Comparison of ENCODE assay signal across 9 cellular contexts in genomic region chr20:38435555-38435939, GRCh38. TPM values are rescaled to one million over a fixed set of nuclear protein-coding genes. Genes with fewer than 3 reads are reported as not detected.
DNase-seq lines count a peak whose midpoint lies in the region; ATAC-seq, FAIRE-seq and TF ChIP-seq lines count a peak whose summit lies in the region.
"Had no signal": no experiment of that assay in that cellular context is flagged by ENCODE, and none has a peak within 500 bp of the region (broad histone marks: within the 10 kb centered on the region; RNA-seq: fewer than 3 reads in every experiment).

No MANE protein-coding gene starts in this region.

- H3K79me2 ChIP-seq in Loucy (ENCODE audit: insufficient read depth, low read length) (peaks cover 46% of the 10 kb centered on the region), GM12878 (ENCODE audit: control insufficient read depth, insufficient read depth, low read length) (peaks cover 47% of the 10 kb centered on the region)

- peak overlapping the region; percentile 72 for H2AFZ ChIP-seq in Loucy (ENCODE audit: low read length)
- H2AFZ ChIP-seq in GM12878 (ENCODE audit: control insufficient read depth, low read depth, low read length), result peak overlapping the region; percentile 33

- H3K27me3 Mint-ChIP-seq in Calu3 (ENCODE audit: unreplicated experiment) (peaks cover 20% of the 10 kb centered on the region), neural crest cell (ENCODE audit: low read depth) (no peaks in the 10 kb centered on the region)

- SMC1A ChIA-PET in GM12878 (lab: Charles Lee; ENCODE audit: uncharacterized antibody, unreplicated experiment), result interaction anchor here (1.9 to 3.1 kb wide), 3 partner anchors 10 to 37 kb away, joined by 9 to 27 read pairs (median 11); partner anchors contain the start of gene RALGAPB

- no TSS peak for BruUV-seq in Calu3 (replicated peaks; lab: Mats Ljungman, UMichigan)
- no TSS peak for BruUV-seq in GM12878 (replicated peaks; lab: Mats Ljungman, UMichigan)

- no peak for TF ChIP-seq POLR2A in GM12878 (IDR thresholded peaks at IDR 0.05; ENCODE audit: low read depth, low read length)

- intact Hi-C loops in Calu3 (cut with micrococcal nuclease; ENCODE audit: unreplicated experiment), result loop anchor here (1.0 kb wide), 1 partner anchor 11 kb away; no protein-coding TSS in a partner anchor
- intact Hi-C loops in GM12878 (cut with micrococcal nuclease; ENCODE audit: unreplicated experiment), result loop anchor here (1.0 kb wide), 1 partner anchor 11 kb away; no protein-coding TSS in a partner anchor

- H4K20me1 ChIP-seq in Loucy (ENCODE audit: insufficient read depth, low read length, poor library complexity, severe bottlenecking), result peaks cover 42% of the 10 kb centered on the region
- peaks cover 22% of the 10 kb centered on the region for H4K20me1 ChIP-seq in GM12878 (ENCODE audit: control insufficient read depth, insufficient read depth)

- H3K4me2 ChIP-seq in Loucy (ENCODE audit: low read depth, low read length, poor library complexity, severe bottlenecking), result no peak overlapping the region
- H3K4me2 ChIP-seq in GM12878 (ENCODE audit: control insufficient read depth, insufficient read depth), result no peak overlapping the region

- in situ Hi-C loops in GM12878 (cut with MboI), result no loop called here

- peak overlapping the region; percentile 88 for H3K4me3 Mint-ChIP-seq in Calu3 (ENCODE audit: low read depth, unreplicated experiment)
- H3K4me3 Mint-ChIP-seq in neural crest cell, result peak overlapping the region; percentile 96

- peaks cover 49% of the 10 kb centered on the region for H3K36me3 Mint-ChIP-seq in Calu3 (ENCODE audit: insufficient read depth, unreplicated experiment)
- H3K36me3 Mint-ChIP-seq in neural crest cell (ENCODE audit: low read depth), result peaks cover 27% of the 10 kb centered on the region

- H3K9ac ChIP-seq in Loucy (ENCODE audit: low read depth, low read length, poor library complexity, severe bottlenecking) (no peak overlapping the region), GM12878 (ENCODE audit: control insufficient read depth, insufficient read depth, low read length) (no peak overlapping the region)

- no peak for FAIRE-seq in GM12878 (lab: Jason Lieb, UNC)

- 47% methylated on average over 6 of the region's 6 CpGs for WGBS in GM12878 (ENCODE audit: insufficient coverage, insufficient replicate concordance, low lambda C conversion rate, missing lambda C conversion rate)

- POLR2A ChIA-PET in GM12878 (lab: Charles Lee), result interaction anchor here (1.0 to 3.1 kb wide), 3 partner anchors 10 to 38 kb away, joined by 3 to 45 read pairs (median 5); partner anchors contain the start of gene RALGAPB

- TF ChIP-seq RAD21 in GM12878 (IDR thresholded peaks at IDR 0.05; ENCODE audit: insufficient read depth, low read depth, low read length), result no peak

- no peak overlapping the region for H3K27ac ChIP-seq in GM12878 (ENCODE audit: control insufficient read depth, insufficient read depth)

- H3K4me1 ChIP-seq in Loucy (ENCODE audit: insufficient read depth, low read length, poor library complexity, severe bottlenecking) (peaks cover 30% of the 10 kb centered on the region), GM12878 (ENCODE audit: control insufficient read depth, insufficient read depth, low read length) (peaks cover 7% of the 10 kb centered on the region)

- TF ChIP-seq CTCF in Calu3 (IDR thresholded peaks at IDR 0.05; ENCODE audit: unreplicated experiment) (no peak), Loucy (conservative IDR thresholded peaks at IDR 0.05; ENCODE audit: low read length) (no peak), GM12878 (IDR thresholded peaks at IDR 0.05 in 2 of 3, conservative IDR thresholded peaks at IDR 0.05 in 1 of 3; ENCODE audit: control insufficient read depth in 2 of 3, extremely low read depth in 1 of 3, insufficient read depth in 1 of 3, low read depth in 3 of 3, low read length in 3 of 3) (no peak), neural crest cell (conservative IDR thresholded peaks at IDR 0.05) (no peak)

- TF ChIP-seq EP300 in GM12878 (IDR thresholded peaks at IDR 0.05; ENCODE audit: borderline replicate concordance in 1 of 2, control insufficient read depth in 1 of 2, low read depth in 2 of 2, low read length in 2 of 2), result no peak

- peaks cover 9% of the 10 kb centered on the region for H3K27me3 ChIP-seq in Loucy (ENCODE audit: insufficient read depth, low read length, poor library complexity, severe bottlenecking)
- no peaks in the 10 kb centered on the region for H3K27me3 ChIP-seq in GM12878 (replicated peaks in 1 of 2; ENCODE audit: control insufficient read depth in 2 of 2, insufficient read depth in 2 of 2, low read length in 1 of 2)
- H3K27me3 ChIP-seq: left lung had no signal

- CTCF ChIA-PET in Calu3 (lab: Charles Lee) (interaction anchor here (1.0 to 2.5 kb wide), 5 partner anchors 11 to 51 kb away, joined by 3 to 39 read pairs (median 6); partner anchors contain the start of gene RALGAPB), GM12878 (lab: Yijun Ruan, JAX) (interaction anchor here (0.8 to 6.1 kb wide), 10 partner anchors 10 to 402 kb away, joined by 3 to 112 read pairs (median 4); partner anchors contain the start of genes RALGAPB and RPRD1B)

- RAD21 ChIA-PET in GM12878 (lab: Charles Lee; ENCODE audit: unreplicated experiment), result interaction anchor here (0.9 to 1.3 kb wide), 3 partner anchors 12 to 37 kb away, joined by 3 to 9 read pairs (median 6); partner anchors contain the start of gene RALGAPB

- H3F3A ChIP-seq in Loucy (ENCODE audit: low read depth), result no peaks in the 10 kb centered on the region

- peaks cover 24% of the 10 kb centered on the region for H3K4me1 Mint-ChIP-seq in Calu3 (ENCODE audit: low read depth, unreplicated experiment)
- H3K4me1 Mint-ChIP-seq in neural crest cell, result peaks cover 27% of the 10 kb centered on the region

- H3K9me3 Mint-ChIP-seq in Calu3 (ENCODE audit: low read depth, unreplicated experiment) (no peaks in the 10 kb centered on the region), neural crest cell (no peaks in the 10 kb centered on the region)

- H3K9me2 ChIP-seq in Loucy (replicated peaks; ENCODE audit: low read depth, low read length), result no peaks in the 10 kb centered on the region

- H3K27ac Mint-ChIP-seq in Calu3 (ENCODE audit: unreplicated experiment) (peak overlapping the region; percentile 90), neural crest cell (ENCODE audit: unreplicated experiment) (no peak overlapping the region)

- H3K36me3 ChIP-seq in Loucy (ENCODE audit: insufficient read depth, low read length) (peaks cover 23% of the 10 kb centered on the region; the same call in 1 of the 2 replicates), GM12878 (ENCODE audit: control insufficient read depth in 2 of 2, insufficient read depth in 2 of 2, low read length in 1 of 2) (peaks cover 12 to 23% of the 10 kb centered on the region in 2 experiments)

- H3K9me3 ChIP-seq in Loucy (ENCODE audit: insufficient read depth, low read depth, low read length) (no peaks in the 10 kb centered on the region), GM12878 (replicated peaks; ENCODE audit: control insufficient read depth, insufficient read depth, low read length) (no peaks in the 10 kb centered on the region)
- H3K9me3 ChIP-seq: left lung had no signal

- no peak for DNase-seq in Calu3
- no peak for DNase-seq in GM12878 (ENCODE audit: low read depth, low spot score)
- DNase-seq in neural crest cell (ENCODE audit: low read depth, low spot score), result no peak
- no peak for DNase-seq in NCI-H82 (lab: John Stamatoyannopoulos, UW)
- DNase-seq in NCI-H1417 treated with DMSO at 0.1 percent for 48 hours (lab: John Stamatoyannopoulos, UW), result no peak
- DNase-seq in SIG-M5 treated with dmso at 0.1 percent for 504 hours (lab: John Stamatoyannopoulos, UW; ENCODE audit: unreplicated experiment), result no peak

- H3K4me3 ChIP-seq in Loucy (ENCODE audit: low read length, poor library complexity, severe bottlenecking) (no peak overlapping the region), GM12878 (no peak overlapping the region)

- no peak for ATAC-seq in GM12878
- ATAC-seq in HG02610 (IDR thresholded peaks at IDR 0.05; ENCODE audit: unreplicated experiment), result no peak

RNA-seq across cellular contexts. Expression of gene SNHG17, which starts 0.4 kb away (rescaled TPM):
- 111 and 114 TPM in 2 replicates for total RNA-seq in Calu3 (2022)
- 90.9 and 103 TPM in 2 replicates for total RNA-seq in GM12878 (2013; cell fraction: nucleolus; rRNA removed)
- total RNA-seq in GM12878 (2014; rRNA removed), result 22.9 and 24.4 TPM in 2 replicates
- 22.9 and 23.9 TPM in 2 replicates for total RNA-seq in GM12878 (2014; rRNA removed; fragmentation: Illumina TruSeq; extraction: Trizol)
- total RNA-seq in GM12878 (2021), result 50.3 and 63.0 TPM in 2 replicates
- polyA plus RNA-seq in GM12878 (2011; ENCODE audit: low read depth), result 40.8 TPM
- polyA plus RNA-seq in GM12878 (2011; rRNA removed), result 23.5 and 33.9 TPM in 2 replicates
- 35.0 and 37.2 TPM in 2 replicates for polyA plus RNA-seq in GM12878 (2011; cell fraction: cytosol; rRNA removed)
- 118 and 158 TPM in 2 replicates for polyA plus RNA-seq in GM12878 (2011; cell fraction: nucleus; rRNA removed)
- polyA plus RNA-seq in GM12878 (2012), result 34.9 and 66.5 TPM in 2 replicates
- 15.3 and 20.8 TPM in 2 replicates for polyA plus RNA-seq in GM12878 (2014; fragmentation: Illumina TruSeq; extraction: Trizol)
- 10 to 100 TPM; 25.6 to 33.9 TPM for polyA plus RNA-seq in GM12878 (2014; fragmentation: Nextera tagmentation; extraction: Ambion mirVana)
- polyA plus RNA-seq in GM12878 (2014; rRNA removed), result 62.2 and 69.4 TPM in 2 replicates
- polyA plus RNA-seq in GM12878 (2016; fragmentation: Nextera tagmentation; extraction: Ambion mirVana), result 10 to 100 TPM; 45.8 to 47.3 TPM
- polyA minus RNA-seq in GM12878 (2011; rRNA and poly(A)+ RNA removed), result 47.5 and 62.1 TPM in 2 replicates
- polyA minus RNA-seq in GM12878 (2011; cell fraction: cytosol; rRNA and poly(A)+ RNA removed), result 25.0 and 26.2 TPM in 2 replicates
- polyA minus RNA-seq in GM12878 (2011; cell fraction: nucleus; rRNA and poly(A)+ RNA removed), result 43.6 and 75.0 TPM in 2 replicates
- total RNA-seq in neural crest cell, result 64.9 and 65.5 TPM in 2 replicates

RNA-seq across cellular contexts. Expression of gene RALGAPB, which starts 37.1 kb away (rescaled TPM):
- total RNA-seq in Calu3 (2022) (59.8 and 62.5 TPM in 2 replicates), GM12878 (2014; rRNA removed) (17.9 and 20.8 TPM in 2 replicates), GM12878 (2014; rRNA removed; fragmentation: Illumina TruSeq; extraction: Trizol) (17.3 and 17.6 TPM in 2 replicates), GM12878 (2021) (19.6 and 21.4 TPM in 2 replicates), neural crest cell (34.7 and 35.2 TPM in 2 replicates)
- 99.4 and 101 TPM in 2 replicates for total RNA-seq in GM12878 (2013; cell fraction: nucleolus; rRNA removed)
- 7.9 TPM for polyA plus RNA-seq in GM12878 (2011; ENCODE audit: low read depth)
- polyA plus RNA-seq in GM12878 (2011; rRNA removed) (18.1 and 19.4 TPM in 2 replicates), GM12878 (2014; fragmentation: Illumina TruSeq; extraction: Trizol) (23.2 and 30.7 TPM in 2 replicates), GM12878 (2014; fragmentation: Nextera tagmentation; extraction: Ambion mirVana) (1 to 10 TPM; 3.7 to 4.2 TPM), GM12878 (2014; rRNA removed) (13.6 and 14.9 TPM in 2 replicates), GM12878 (2016; fragmentation: Nextera tagmentation; extraction: Ambion mirVana) (10 to 100 TPM; 11.5 to 11.7 TPM)
- polyA plus RNA-seq in GM12878 (2011; cell fraction: cytosol; rRNA removed), result 7.3 and 10.0 TPM in 2 replicates
- 38.5 and 40.8 TPM in 2 replicates for polyA plus RNA-seq in GM12878 (2011; cell fraction: nucleus; rRNA removed)
- 10.6 and 11.1 TPM in 2 replicates for polyA plus RNA-seq in GM12878 (2012)
- polyA minus RNA-seq in GM12878 (2011; rRNA and poly(A)+ RNA removed), result 32.5 and 34.1 TPM in 2 replicates
- polyA minus RNA-seq in GM12878 (2011; cell fraction: cytosol; rRNA and poly(A)+ RNA removed), result 8.6 and 12.2 TPM in 2 replicates
- 34.8 and 45.2 TPM in 2 replicates for polyA minus RNA-seq in GM12878 (2011; cell fraction: nucleus; rRNA and poly(A)+ RNA removed)
